Comparison of ENCODE assay signal across 23 cellular contexts in genomic region chr13:112626761-112627160, GRCh38.
"Had no signal": no experiment of that assay in that cellular context is flagged by ENCODE, and none has a peak within 500 bp of the region (broad histone marks: within the 10 kb centered on the region; RNA-seq: fewer than 3 reads in every experiment).

No MANE protein-coding gene starts in this region.

- ATAC-seq: mucosa of descending colon; naive thymus-derived CD4-positive, alpha-beta T cell; psoas muscle; right lobe of liver; stimulated activated memory B cell treated with anti-CD40 and anti-IgM and Interleukin-4, amounts not matched to agents 10 μg/mL and 1 μg/mL and 100 μg/mL, for 72 hours; stimulated activated naive CD8-positive, alpha-beta T cell treated with anti-CD3 and anti-CD28 coated beads, Interleukin-15, amount 100 ng/mL, for 72 hours had no signal

- H3K9ac ChIP-seq: parathyroid adenoma had no signal

- H3K4me1 ChIP-seq: heart left ventricle, left ventricle myocardium inferior, parathyroid adenoma, psoas muscle, tibial nerve, vagina had no signal

- H3K36me3 ChIP-seq: heart left ventricle, left ventricle myocardium inferior, neutrophil, right lobe of liver, tibial nerve, vagina had no signal

- DNase-seq: heart left ventricle; hypothalamus; immature natural killer cell; left ventricle myocardium inferior; mesendoderm; midbrain; mucosa of descending colon; naive thymus-derived CD4-positive, alpha-beta T cell; occipital lobe; psoas muscle; stimulated activated CD4-positive, alpha-beta T cell treated with anti-CD3 and anti-CD28 coated beads, Interleukin-4, amount 100 ng/mL, for 4 hours; stimulated activated CD8-positive, alpha-beta memory T cell treated with anti-CD3 and anti-CD28 coated beads, Interleukin-4, amount 100 ng/mL, for 48 hours; stimulated activated naive CD4-positive, alpha-beta T cell treated with Interleukin-2 at 50 U/mL for 16 hours; stimulated activated naive CD8-positive, alpha-beta T cell treated with anti-CD3 and anti-CD28 coated beads, Interleukin-15, amount 100 ng/mL, for 72 hours; substantia nigra had no signal

- H3K4me3 ChIP-seq: heart left ventricle, left ventricle myocardium inferior, lung, mucosa of descending colon, psoas muscle, right lobe of liver, skin epidermis, tibial nerve, vagina had no signal

- H3K27me3 ChIP-seq: right lobe of liver, tibial nerve, vagina had no signal

- H3K9me3 ChIP-seq: heart left ventricle, left ventricle myocardium inferior, mucosa of descending colon, neutrophil, psoas muscle, right lobe of liver, tibial nerve, vagina had no signal

- H3K27ac ChIP-seq: heart left ventricle, left ventricle myocardium inferior, neutrophil, parathyroid adenoma, psoas muscle, right lobe of liver, skin epidermis, tibial nerve, vagina had no signal
